In genomic region chr12:4118017-4118510, GRCh38 we compare ENCODE assay signal across 8 cellular contexts.
DNase-seq lines count a peak whose midpoint lies in the region; ATAC-seq and TF ChIP-seq lines count a peak whose summit lies in the region.

No MANE protein-coding gene starts in this region.

- intact Hi-C loops in CD4-positive, alpha-beta memory T cell (cut with micrococcal nuclease): loop anchor here (2.0 kb wide), 1 partner anchor 25 kb away; no protein-coding TSS in a partner anchor
- intact Hi-C loops in left ventricle myocardium inferior (cut with micrococcal nuclease) (no loop called here), upper lobe of right lung (cut with DNase I) (no loop called here)

- no peak for TF ChIP-seq CTCF in left ventricle myocardium inferior (IDR thresholded peaks at IDR 0.05; ENCODE audit: borderline replicate concordance)
- TF ChIP-seq CTCF in upper lobe of right lung (IDR thresholded peaks at IDR 0.05): no peak
- TF ChIP-seq CTCF in endodermal cell (conservative IDR thresholded peaks at IDR 0.05): no peak

- no peak overlapping the region for H3K9ac ChIP-seq in endodermal cell (ENCODE audit: extremely low read depth, low read length, poor library complexity, severe bottlenecking)

- peak overlapping the region; percentile 67 to 86 (median 80) for H3K4me3 Mint-ChIP-seq in CD4-positive, alpha-beta memory T cell
- no peak overlapping the region for H3K4me3 Mint-ChIP-seq in endodermal cell

- H3K27me3 ChIP-seq in CD4-positive, alpha-beta memory T cell (ENCODE audit: insufficient read depth, low read length): no peaks in the 10 kb centered on the region
- peaks cover 31% of the 10 kb centered on the region for H3K27me3 ChIP-seq in left ventricle myocardium inferior (ENCODE audit: low read depth)
- H3K27me3 ChIP-seq in upper lobe of right lung: no peaks in the 10 kb centered on the region
- no peaks in the 10 kb centered on the region for H3K27me3 ChIP-seq in endodermal cell (ENCODE audit: control insufficient read depth, insufficient read depth, low read length, poor library complexity, severe bottlenecking)

- H3K36me3 ChIP-seq in CD4-positive, alpha-beta memory T cell (ENCODE audit: insufficient read depth, low read length): no peaks in the 10 kb centered on the region
- no peaks in the 10 kb centered on the region for H3K36me3 ChIP-seq in left ventricle myocardium inferior
- no peaks in the 10 kb centered on the region for H3K36me3 ChIP-seq in upper lobe of right lung
- H3K36me3 ChIP-seq in endodermal cell (ENCODE audit: control insufficient read depth, insufficient read depth, low read length): no peaks in the 10 kb centered on the region

- no peaks in the 10 kb centered on the region for H3K36me3 Mint-ChIP-seq in CD4-positive, alpha-beta memory T cell
- no peaks in the 10 kb centered on the region for H3K36me3 Mint-ChIP-seq in endodermal cell (ENCODE audit: low read depth)

- peaks cover 0 to 1% (median 0%) of the 10 kb centered on the region in 8 donors for H3K9me3 Mint-ChIP-seq in CD4-positive, alpha-beta memory T cell
- no peaks in the 10 kb centered on the region for H3K9me3 Mint-ChIP-seq in endodermal cell

- H3K4me1 Mint-ChIP-seq in CD4-positive, alpha-beta memory T cell: peaks cover 40 to 57% (median 45%) of the 10 kb centered on the region in 4 donors
- H3K4me1 Mint-ChIP-seq in endodermal cell: peaks cover 8% of the 10 kb centered on the region

- ATAC-seq in GM19324 (IDR thresholded peaks at IDR 0.05; ENCODE audit: low FRiP score, unreplicated experiment): peak; percentile 35
- peak; percentile 37 for ATAC-seq in HG03342 (IDR thresholded peaks at IDR 0.05; ENCODE audit: unreplicated experiment)
- peak; percentile 85 for ATAC-seq in upper lobe of right lung

- CTCF ChIA-PET in CD4-positive, alpha-beta memory T cell (lab: Charles Lee; ENCODE audit: partially characterized antibody): interaction anchor here (0.7 to 9.7 kb wide), 4 partner anchors 11 to 160 kb away, joined by 3 to 77 read pairs (median 28); no protein-coding TSS in a partner anchor

- 84 to 88% methylated on average over 2 to 4 of the region's 7 CpGs for WGBS in endodermal cell (ENCODE audit: insufficient coverage in 1 of 2, insufficient read length in 1 of 2), 2 experiments

- peaks cover 50% of the 10 kb centered on the region for H3K4me1 ChIP-seq in CD4-positive, alpha-beta memory T cell (ENCODE audit: insufficient read depth, low read length)
- peaks cover 30% of the 10 kb centered on the region for H3K4me1 ChIP-seq in left ventricle myocardium inferior
- H3K4me1 ChIP-seq in upper lobe of right lung: peaks cover 8% of the 10 kb centered on the region
- H3K4me1 ChIP-seq in endodermal cell (ENCODE audit: control insufficient read depth, insufficient read depth, low read length): no peaks in the 10 kb centered on the region

- H3K27ac Mint-ChIP-seq in CD4-positive, alpha-beta memory T cell: peak overlapping the region; percentile 31 to 92 (median 78)
- no peak overlapping the region for H3K27ac Mint-ChIP-seq in endodermal cell

- DNase-seq in CD4-positive, alpha-beta memory T cell: peak in 4 of 5 donors; percentile 34 to 45 (median 40)
- peak; percentile 37 for DNase-seq in UCSD-AML1 (lab: John Stamatoyannopoulos, UW; ENCODE audit: unreplicated experiment)
- DNase-seq in left ventricle myocardium inferior: peak; percentile 53
- no peak for DNase-seq in upper lobe of right lung
- DNase-seq in NCI-H2107 treated with DMSO at 0.1 percent for 48 hours (lab: John Stamatoyannopoulos, UW; ENCODE audit: unreplicated experiment): no peak
- no peak for DNase-seq in endodermal cell

- POLR2A ChIA-PET in CD4-positive, alpha-beta memory T cell (lab: Charles Lee; ENCODE audit: partially characterized antibody): interaction anchor here (1.3 to 3.2 kb wide), 5 partner anchors 11 to 158 kb away, joined by 6 to 17 read pairs (median 8); partner anchors contain the start of gene CCND2

- peaks cover 0 to 6% of the 10 kb centered on the region in 2 donors for H3K27me3 Mint-ChIP-seq in CD4-positive, alpha-beta memory T cell
- H3K27me3 Mint-ChIP-seq in endodermal cell (ENCODE audit: insufficient read depth): peaks cover 60% of the 10 kb centered on the region

- no peak overlapping the region for H3K4me3 ChIP-seq in CD4-positive, alpha-beta memory T cell (ENCODE audit: low read length in 2 of 2)
- no peak overlapping the region for H3K4me3 ChIP-seq in left ventricle myocardium inferior
- no peak overlapping the region for H3K4me3 ChIP-seq in upper lobe of right lung
- no peak overlapping the region for H3K4me3 ChIP-seq in endodermal cell (ENCODE audit: low read length)

- H3K9me3 ChIP-seq in CD4-positive, alpha-beta memory T cell (ENCODE audit: control insufficient read depth in 1 of 2, low read length in 2 of 2): no peaks in the 10 kb centered on the region
- H3K9me3 ChIP-seq in left ventricle myocardium inferior (replicated peaks) (no peaks in the 10 kb centered on the region), upper lobe of right lung (no peaks in the 10 kb centered on the region), endodermal cell (ENCODE audit: control insufficient read depth, low read length) (no peaks in the 10 kb centered on the region)

- no peak overlapping the region for H3K27ac ChIP-seq in CD4-positive, alpha-beta memory T cell (ENCODE audit: low read depth, low read length)
- no peak overlapping the region for H3K27ac ChIP-seq in left ventricle myocardium inferior (replicated peaks)
- no peak overlapping the region for H3K27ac ChIP-seq in upper lobe of right lung
- no peak overlapping the region for H3K27ac ChIP-seq in endodermal cell (ENCODE audit: low read depth, low read length)

Comparison
In these comparisons a context has a peak if more than half of its experiments do, and no peak if none do; other contexts are left out.
1. DNase-seq: peak in CD4-positive, alpha-beta memory T cell (4 of 5), UCSD-AML1 (single experiment) and left ventricle myocardium inferior (single experiment); none in upper lobe of right lung (single experiment), NCI-H2107 treated with DMSO at 0.1 percent for 48 hours (single experiment) and endodermal cell (single experiment).
2. ATAC-seq: peak in every context shown above with its lines; median percentile 85 in upper lobe of right lung; 37 in HG03342; 35 in GM19324.